Comparison of ENCODE assay signal across 8 cellular contexts in genomic region chr17:65231662-65232335, GRCh38.
DNase-seq lines count a peak whose midpoint lies in the region; ATAC-seq and TF ChIP-seq lines count a peak whose summit lies in the region.

No MANE protein-coding gene starts in this region.

- H3K27me3 ChIP-seq in NT2/D1 (ENCODE audit: insufficient read depth, insufficient read length) (no peaks in the 10 kb centered on the region), parathyroid adenoma (ENCODE audit: control insufficient read depth, insufficient read depth, low read length) (no peaks in the 10 kb centered on the region)

- peaks cover 8% of the 10 kb centered on the region; the same call in 1 of the 2 replicates for H3K9me3 ChIP-seq in NT2/D1 (ENCODE audit: insufficient read depth, low read length)
- no peaks in the 10 kb centered on the region for H3K9me3 ChIP-seq in parathyroid adenoma (ENCODE audit: control insufficient read depth, low read length)

- peak; percentile 53 for TF ChIP-seq CTCF in parathyroid adenoma (IDR thresholded peaks at IDR 0.05)

- H3K36me3 ChIP-seq in NT2/D1 (ENCODE audit: insufficient read depth, insufficient read length, low read length) (no peaks in the 10 kb centered on the region), parathyroid adenoma (ENCODE audit: control insufficient read depth, insufficient read depth, low read length) (no peaks in the 10 kb centered on the region)

- H3K27ac ChIP-seq in parathyroid adenoma, result no peak overlapping the region

- no peak for ATAC-seq in GM19397 (IDR thresholded peaks at IDR 0.05; ENCODE audit: unreplicated experiment)

- no peak overlapping the region for H3K4me2 ChIP-seq in parathyroid adenoma (ENCODE audit: low read length)

- H3K9ac ChIP-seq in NT2/D1 (ENCODE audit: insufficient read length, low read depth) (no peak overlapping the region), parathyroid adenoma (no peak overlapping the region)

- no peak overlapping the region for H3K4me3 ChIP-seq in NT2/D1 (ENCODE audit: insufficient read length, low read depth)
- no peak overlapping the region for H3K4me3 ChIP-seq in parathyroid adenoma (ENCODE audit: low read depth, low read length)

- H2AFZ ChIP-seq in parathyroid adenoma, result no peak overlapping the region

- no peaks in the 10 kb centered on the region for H3K79me2 ChIP-seq in parathyroid adenoma

- H3K4me1 ChIP-seq in NT2/D1 (ENCODE audit: insufficient read depth, insufficient read length), result peaks cover 4% of the 10 kb centered on the region
- H3K4me1 ChIP-seq in parathyroid adenoma, result no peaks in the 10 kb centered on the region

- DNase-seq in SIG-M5 treated with dmso at 0.1 percent for 504 hours (lab: John Stamatoyannopoulos, UW; ENCODE audit: unreplicated experiment) (peak; percentile 77), SIG-M5 (lab: John Stamatoyannopoulos, UW) (no peak), HT1080 (ENCODE audit: low read depth) (peak; percentile 88), NT2/D1 (ENCODE audit: low read depth, low spot score) (peak; percentile 57), germinal center (ENCODE audit: low spot score) (peak; percentile 63)
- DNase-seq in activated effector memory CD4-positive, alpha-beta T cell treated with Interleukin-2 at 50 U/mL for 16 hours, result peak; percentile 16
